7 cellular contexts compared by ENCODE assay signal in the genomic region with DNA sequence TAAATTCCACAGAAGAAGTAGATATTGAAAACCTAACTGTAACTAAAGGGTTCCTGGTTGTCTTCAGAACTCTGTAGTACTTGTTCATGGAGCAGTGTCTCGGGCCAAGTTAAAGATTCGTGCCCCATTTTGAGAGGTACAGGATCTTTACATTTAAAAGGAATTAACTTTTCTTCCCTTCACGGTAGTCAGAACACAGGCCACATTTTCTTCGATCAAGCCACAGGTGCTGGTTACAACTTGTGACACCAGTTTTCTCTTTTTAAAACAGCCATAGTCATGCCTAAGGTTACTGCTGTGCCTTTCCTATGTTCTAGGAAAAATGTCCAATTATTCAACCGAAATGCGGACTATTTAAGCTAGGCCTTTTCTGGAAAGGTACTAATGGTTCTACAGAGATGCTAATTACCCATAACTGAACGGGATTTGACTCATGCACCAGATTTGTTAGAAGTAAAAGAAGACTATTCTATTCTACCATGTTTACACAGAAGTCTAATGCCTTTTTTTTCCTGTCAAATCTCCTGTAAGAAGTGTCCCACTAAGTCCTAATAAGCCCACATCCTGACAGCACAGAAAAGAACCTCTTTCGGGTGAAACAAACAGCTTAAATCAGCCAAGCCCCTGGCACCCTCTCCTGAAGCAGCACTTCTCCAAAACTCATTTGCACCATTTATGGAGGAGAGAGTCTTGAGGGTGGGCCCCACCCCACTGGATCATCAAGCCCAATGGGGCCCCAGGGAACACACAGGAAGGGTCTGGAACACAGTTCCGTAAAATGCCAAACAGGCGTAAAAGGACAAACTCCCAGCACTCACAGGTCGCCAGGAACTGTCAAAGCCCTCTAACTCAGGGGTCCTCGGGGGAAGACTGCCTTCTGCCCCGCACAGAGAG. TPM values are rescaled to one million over a fixed set of nuclear protein-coding genes. Genes with fewer than 3 reads are reported as not detected.
DNase-seq lines count a peak whose midpoint lies in the region; ATAC-seq and TF ChIP-seq lines count a peak whose summit lies in the region.

No MANE protein-coding gene starts in this region.

- intact Hi-C loops in spleen (cut with DNase I; ENCODE audit: low total_unique reads): no loop called here

- H3K4me2 ChIP-seq in GM23338 (peak overlapping the region; percentile 89), hepatocyte (peak overlapping the region; percentile 84)

- H3K4me3 ChIP-seq in GM23338: peak overlapping the region; percentile 69
- peak overlapping the region; percentile 55 for H3K4me3 ChIP-seq in hepatocyte
- H3K4me3 ChIP-seq in spleen: peak overlapping the region; percentile 81 to 99 (median 95)

- H4K20me1 ChIP-seq in GM23338 (replicated peaks; ENCODE audit: insufficient read depth) (peaks cover 3% of the 10 kb centered on the region; the same call in 1 of the 2 replicates), hepatocyte (ENCODE audit: insufficient read depth, poor library complexity, severe bottlenecking) (peaks cover 5% of the 10 kb centered on the region)

- CTCF ChIA-PET in WTC11 (lab: Charles Lee): interaction anchor here (0.9 to 1.4 kb wide), 2 partner anchors 91 to 94 kb away, joined by 3 to 5 read pairs; no protein-coding TSS in a partner anchor

- DNase-seq in GM23338 (ENCODE audit: low spot score) (no peak), WTC11 (ENCODE audit: low spot score) (no peak), hepatocyte (ENCODE audit: low spot score) (no peak), spleen (no peak), glomerular visceral epithelial cell (ENCODE audit: extremely low spot score) (no peak)
- no peak for DNase-seq in activated effector memory CD4-positive, alpha-beta T cell treated with Interleukin-2 at 50 U/mL for 16 hours

- H3K36me3 ChIP-seq in GM23338 (ENCODE audit: insufficient read depth): no peaks in the 10 kb centered on the region
- H3K36me3 ChIP-seq in hepatocyte (replicated peaks; ENCODE audit: insufficient read depth, low read depth): no peaks in the 10 kb centered on the region
- H3K36me3 ChIP-seq in spleen: no peaks in the 10 kb centered on the region

- no peak for TF ChIP-seq POLR2A in spleen (IDR thresholded peaks at IDR 0.05)

- H3K4me3 Mint-ChIP-seq in GM23338: peak overlapping the region; percentile 95
- peak overlapping the region; percentile 95 for H3K4me3 Mint-ChIP-seq in WTC11

- no peaks in the 10 kb centered on the region for H3K9me2 ChIP-seq in GM23338 (ENCODE audit: insufficient read depth)
- no peaks in the 10 kb centered on the region for H3K9me2 ChIP-seq in hepatocyte (replicated peaks; ENCODE audit: insufficient read depth)

- 49% methylated on average over 13 of the region's 13 CpGs for WGBS in hepatocyte (ENCODE audit: low lambda C conversion rate, missing lambda C conversion rate)
- 45 to 52% (median 49%) methylated on average over 11 to 13 of the region's 13 CpGs for WGBS in spleen, 5 donors

- H2AFZ ChIP-seq in GM23338 (no peak overlapping the region), hepatocyte (no peak overlapping the region)

- ATAC-seq in GM23338 (no peak), WTC11 (no peak), GM18867 (IDR thresholded peaks at IDR 0.05; ENCODE audit: unreplicated experiment) (no peak)

- 0 out of 2 replicates have a peak, but pooled peaks cover 6% of the 10 kb centered on the region for H3F3A ChIP-seq in GM23338 (replicated peaks; ENCODE audit: low read depth)

- H3K9me3 Mint-ChIP-seq in GM23338 (0 out of 3 replicates have a peak, but pooled peaks cover 2% of the 10 kb centered on the region), WTC11 (no peaks in the 10 kb centered on the region)

- H3K27me3 Mint-ChIP-seq in GM23338 (ENCODE audit: insufficient read depth, low read depth, poor library complexity): peaks cover 7% of the 10 kb centered on the region
- H3K27me3 Mint-ChIP-seq in WTC11 (ENCODE audit: low read depth): no peaks in the 10 kb centered on the region

- no peaks in the 10 kb centered on the region for H3K9me3 ChIP-seq in hepatocyte (ENCODE audit: low read depth)
- no peaks in the 10 kb centered on the region for H3K9me3 ChIP-seq in spleen

- H3K27me3 ChIP-seq in GM23338 (ENCODE audit: insufficient read depth) (no peaks in the 10 kb centered on the region), hepatocyte (no peaks in the 10 kb centered on the region), spleen (replicated peaks in 1 of 7) (peaks cover 0 to 41% (median 4%) of the 10 kb centered on the region in 7 donors)

- POLR2A ChIA-PET in WTC11 (lab: Charles Lee): no interaction called here

- H3K4me1 ChIP-seq in GM23338 (ENCODE audit: insufficient read depth) (peaks cover 58% of the 10 kb centered on the region), hepatocyte (ENCODE audit: insufficient read depth) (peaks cover 34% of the 10 kb centered on the region), spleen (peaks cover 13 to 76% (median 34%) of the 10 kb centered on the region in 6 donors)

- H3K27ac ChIP-seq in GM23338 (ENCODE audit: low read depth) (no peak overlapping the region), hepatocyte (no peak overlapping the region), spleen (peak overlapping the region in 3 of 8 donors; percentile 16 to 86 (median 84))

- H3K27ac Mint-ChIP-seq in GM23338 (peak overlapping the region; percentile 43), WTC11 (peak overlapping the region; percentile 52)

- H3K36me3 Mint-ChIP-seq in GM23338 (ENCODE audit: low read depth) (peaks cover 9% of the 10 kb centered on the region; the same call in 2 of the 3 replicates), WTC11 (peaks cover 3% of the 10 kb centered on the region)

- H3K79me2 ChIP-seq in GM23338 (replicated peaks; ENCODE audit: insufficient read depth) (peaks cover 46% of the 10 kb centered on the region), hepatocyte (peaks cover 51% of the 10 kb centered on the region)

- TF ChIP-seq CTCF in GM23338 (conservative IDR thresholded peaks at IDR 0.05; ENCODE audit: low read depth in 2 of 2) (no peak), WTC11 (IDR thresholded peaks at IDR 0.05) (no peak), hepatocyte (IDR thresholded peaks at IDR 0.05; ENCODE audit: poor library complexity) (no peak), spleen (IDR thresholded peaks at IDR 0.05 in 8 of 11, conservative IDR thresholded peaks at IDR 0.05 in 3 of 11) (no peak)

- peaks cover 71% of the 10 kb centered on the region for H3K4me1 Mint-ChIP-seq in GM23338
- H3K4me1 Mint-ChIP-seq in WTC11: peaks cover 78% of the 10 kb centered on the region

TF ChIP-seq in GM23338, 12 proteins besides CTCF, POLR2A, EP300 and RAD21 (continues in another document):
- TF ChIP-seq, protein P1, sequence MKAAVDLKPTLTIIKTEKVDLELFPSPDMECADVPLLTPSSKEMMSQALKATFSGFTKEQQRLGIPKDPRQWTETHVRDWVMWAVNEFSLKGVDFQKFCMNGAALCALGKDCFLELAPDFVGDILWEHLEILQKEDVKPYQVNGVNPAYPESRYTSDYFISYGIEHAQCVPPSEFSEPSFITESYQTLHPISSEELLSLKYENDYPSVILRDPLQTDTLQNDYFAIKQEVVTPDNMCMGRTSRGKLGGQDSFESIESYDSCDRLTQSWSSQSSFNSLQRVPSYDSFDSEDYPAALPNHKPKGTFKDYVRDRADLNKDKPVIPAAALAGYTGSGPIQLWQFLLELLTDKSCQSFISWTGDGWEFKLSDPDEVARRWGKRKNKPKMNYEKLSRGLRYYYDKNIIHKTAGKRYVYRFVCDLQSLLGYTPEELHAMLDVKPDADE (IDR thresholded peaks at IDR 0.05): no peak
- TF ChIP-seq NANOG (IDR thresholded peaks at IDR 0.05; ENCODE audit: borderline replicate concordance) (no peak), CREB1 (CRISPR knock-in tag; IDR thresholded peaks at IDR 0.05; ENCODE audit: low read depth) (no peak), EZH2phosphoT487 (IDR thresholded peaks at IDR 0.05; ENCODE audit: unreplicated experiment) (no peak), POLR2AphosphoS5 (IDR thresholded peaks at IDR 0.05; ENCODE audit: low read depth) (no peak)

TF ChIP-seq in WTC11, 78 proteins besides CTCF, POLR2A, EP300 and RAD21 (continues in another document):
- TF ChIP-seq ZNF121 (CRISPR knock-in tag; IDR thresholded peaks at IDR 0.05): peak; percentile 92
- TF ChIP-seq, protein P2, sequence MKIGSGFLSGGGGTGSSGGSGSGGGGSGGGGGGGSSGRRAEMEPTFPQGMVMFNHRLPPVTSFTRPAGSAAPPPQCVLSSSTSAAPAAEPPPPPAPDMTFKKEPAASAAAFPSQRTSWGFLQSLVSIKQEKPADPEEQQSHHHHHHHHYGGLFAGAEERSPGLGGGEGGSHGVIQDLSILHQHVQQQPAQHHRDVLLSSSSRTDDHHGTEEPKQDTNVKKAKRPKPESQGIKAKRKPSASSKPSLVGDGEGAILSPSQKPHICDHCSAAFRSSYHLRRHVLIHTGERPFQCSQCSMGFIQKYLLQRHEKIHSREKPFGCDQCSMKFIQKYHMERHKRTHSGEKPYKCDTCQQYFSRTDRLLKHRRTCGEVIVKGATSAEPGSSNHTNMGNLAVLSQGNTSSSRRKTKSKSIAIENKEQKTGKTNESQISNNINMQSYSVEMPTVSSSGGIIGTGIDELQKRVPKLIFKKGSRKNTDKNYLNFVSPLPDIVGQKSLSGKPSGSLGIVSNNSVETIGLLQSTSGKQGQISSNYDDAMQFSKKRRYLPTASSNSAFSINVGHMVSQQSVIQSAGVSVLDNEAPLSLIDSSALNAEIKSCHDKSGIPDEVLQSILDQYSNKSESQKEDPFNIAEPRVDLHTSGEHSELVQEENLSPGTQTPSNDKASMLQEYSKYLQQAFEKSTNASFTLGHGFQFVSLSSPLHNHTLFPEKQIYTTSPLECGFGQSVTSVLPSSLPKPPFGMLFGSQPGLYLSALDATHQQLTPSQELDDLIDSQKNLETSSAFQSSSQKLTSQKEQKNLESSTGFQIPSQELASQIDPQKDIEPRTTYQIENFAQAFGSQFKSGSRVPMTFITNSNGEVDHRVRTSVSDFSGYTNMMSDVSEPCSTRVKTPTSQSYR (CRISPR knock-in tag; IDR thresholded peaks at IDR 0.05): no peak

RNA-seq across cellular contexts. Expression of a gene that starts 1.9 kb away (rescaled TPM):
- total RNA-seq in GM23338 (2014; rRNA removed; shearing (Covaris generic)): 116 and 134 TPM in 2 replicates
- polyA plus RNA-seq in GM23338 (2016; fragmentation: Nextera tagmentation; extraction: Ambion mirVana): 39.9 and 40.0 TPM in 2 replicates
- total RNA-seq in WTC11 (2021): 105 to 109 TPM (median 108 TPM) in 3 replicates
- total RNA-seq in hepatocyte: 12.5 and 13.3 TPM in 2 replicates
- polyA plus RNA-seq in hepatocyte: 8.2 and 8.7 TPM in 2 replicates
- total RNA-seq in spleen: 10 to 100 TPM; 10.6 to 19.7 (median 12.4) TPM
- 10 to 100 TPM in 1 of 3 donors, 1 to 10 TPM in 2; 5.9 to 10.6 (median 8.6) TPM for polyA plus RNA-seq in spleen
